In genomic region chr11:68264741-68265540, GRCh38 we compare ENCODE assay signal across 20 cellular contexts. TPM values are rescaled to one million over a fixed set of nuclear protein-coding genes. Genes with fewer than 3 reads are reported as not detected.
A peak's percentile ranks its signal among the peaks of the same experiment; 100 is the strongest.
DNase-seq lines count a peak whose midpoint lies in the region; ATAC-seq, FAIRE-seq and TF ChIP-seq lines count a peak whose summit lies in the region.
"Had no signal": no experiment of that assay in that cellular context is flagged by ENCODE, and none has a peak within 500 bp of the region (broad histone marks: within the 10 kb centered on the region; RNA-seq: fewer than 3 reads in every experiment).

No MANE protein-coding gene starts in this region.

- H3K4me1 Mint-ChIP-seq in activated naive CD8-positive, alpha-beta T cell treated with anti-CD3 and anti-CD28 coated beads, Interleukin-2, amount 10 ng/mL, durations not matched to agents 7 days and 5 days, result peaks cover 20% of the 10 kb centered on the region
- peaks cover 15% of the 10 kb centered on the region for H3K4me1 Mint-ChIP-seq in activated naive CD8-positive, alpha-beta T cell treated with anti-CD3 and anti-CD28 coated beads, Interleukin-2, amount 50 U/mL, for 24 hours
- peaks cover 50 to 79% (median 73%) of the 10 kb centered on the region in 3 donors for H3K4me1 Mint-ChIP-seq in naive B cell
- peaks cover 14% of the 10 kb centered on the region for H3K4me1 Mint-ChIP-seq in T-helper 2 cell treated with Interferon-gamma antibody and Interleukin-4, amounts not matched to agents 5 μg/mL and 100 μg/mL, for 36 hours (ENCODE audit: low read depth)

- WGBS in K562 (ENCODE audit: insufficient coverage, low coverage, missing lambda C conversion rate), result 89% methylated on average over 13 of the region's 13 CpGs
- WGBS in tibial nerve, 2 donors, result 81 to 93% methylated on average over 13 of the region's 13 CpGs

- peaks cover 13 to 24% of the 10 kb centered on the region in 2 experiments for H3K4me1 ChIP-seq in K562 (replicated peaks in 1 of 2; ENCODE audit: control insufficient read depth in 2 of 2, insufficient read depth in 2 of 2, low read length in 2 of 2)
- peaks cover 0 to 65% (median 34%) of the 10 kb centered on the region in 4 donors for H3K4me1 ChIP-seq in tibial nerve

- H3K27ac ChIP-seq in K562 (ENCODE audit: extremely low read depth, low read depth, low read length) (no peak overlapping the region), tibial nerve (peak overlapping the region in 3 of 4 donors; percentile 40 to 95 (median 95))
- H3K27ac ChIP-seq: 22Rv1 had no signal

- H3K36me3 Mint-ChIP-seq in activated naive CD8-positive, alpha-beta T cell treated with anti-CD3 and anti-CD28 coated beads, Interleukin-2, amount 10 ng/mL, durations not matched to agents 7 days and 5 days, result peaks cover 30% of the 10 kb centered on the region
- peaks cover 45% of the 10 kb centered on the region for H3K36me3 Mint-ChIP-seq in activated naive CD8-positive, alpha-beta T cell treated with anti-CD3 and anti-CD28 coated beads, Interleukin-2, amount 50 U/mL, for 24 hours (ENCODE audit: low read depth)
- peaks cover 22 to 36% of the 10 kb centered on the region in 2 donors for H3K36me3 Mint-ChIP-seq in naive B cell
- peaks cover 36% of the 10 kb centered on the region for H3K36me3 Mint-ChIP-seq in T-helper 2 cell treated with Interferon-gamma antibody and Interleukin-4, amounts not matched to agents 5 μg/mL and 100 μg/mL, for 36 hours (ENCODE audit: low read depth)

- no peaks in the 10 kb centered on the region for H3K27me3 ChIP-seq in K562 (ENCODE audit: control insufficient read depth in 2 of 2, insufficient read depth in 2 of 2, low read length in 2 of 2)
- H3K27me3 ChIP-seq in tibial nerve, result no peaks in the 10 kb centered on the region
- H3K27me3 ChIP-seq: Peyer's patch had no signal

- TF ChIP-seq RAD21 in K562 (CRISPR knock-in tag; conservative IDR thresholded peaks at IDR 0.05 in 1 of 2, IDR thresholded peaks at IDR 0.05 in 1 of 2), result no peak

- no peaks in the 10 kb centered on the region for H3K9me3 Mint-ChIP-seq in activated naive CD8-positive, alpha-beta T cell treated with anti-CD3 and anti-CD28 coated beads, Interleukin-2, amount 10 ng/mL, durations not matched to agents 7 days and 5 days
- no peaks in the 10 kb centered on the region for H3K9me3 Mint-ChIP-seq in activated naive CD8-positive, alpha-beta T cell treated with anti-CD3 and anti-CD28 coated beads, Interleukin-2, amount 50 U/mL, for 24 hours
- H3K9me3 Mint-ChIP-seq in naive B cell, result peaks cover 0 to 6% (median 0%) of the 10 kb centered on the region in 7 donors
- no peaks in the 10 kb centered on the region for H3K9me3 Mint-ChIP-seq in T-helper 2 cell treated with Interferon-gamma antibody and Interleukin-4, amounts not matched to agents 5 μg/mL and 100 μg/mL, for 36 hours
- H3K9me3 Mint-ChIP-seq: CD4-positive, alpha-beta memory T cell; HFFc6 had no signal

- peaks cover 6% of the 10 kb centered on the region for H3K9me1 ChIP-seq in K562 (ENCODE audit: control insufficient read depth, insufficient read depth, low read length)

- no peaks in the 10 kb centered on the region for H3K27me3 Mint-ChIP-seq in activated naive CD8-positive, alpha-beta T cell treated with anti-CD3 and anti-CD28 coated beads, Interleukin-2, amount 10 ng/mL, durations not matched to agents 7 days and 5 days
- no peaks in the 10 kb centered on the region for H3K27me3 Mint-ChIP-seq in activated naive CD8-positive, alpha-beta T cell treated with anti-CD3 and anti-CD28 coated beads, Interleukin-2, amount 50 U/mL, for 24 hours
- no peaks in the 10 kb centered on the region for H3K27me3 Mint-ChIP-seq in naive B cell
- H3K27me3 Mint-ChIP-seq in T-helper 2 cell treated with Interferon-gamma antibody and Interleukin-4, amounts not matched to agents 5 μg/mL and 100 μg/mL, for 36 hours (ENCODE audit: low read depth), result no peaks in the 10 kb centered on the region
- H3K27me3 Mint-ChIP-seq: CD4-positive, alpha-beta memory T cell had no signal

- no peak for ATAC-seq in activated naive CD8-positive, alpha-beta T cell treated with anti-CD3 and anti-CD28 coated beads, Interleukin-2, amount 10 ng/mL, durations not matched to agents 7 days and 5 days (ENCODE audit: low read depth)
- no peak for ATAC-seq in activated naive CD8-positive, alpha-beta T cell treated with anti-CD3 and anti-CD28 coated beads, Interleukin-2, amount 50 U/mL, for 24 hours
- ATAC-seq in K562 (no peak), naive B cell (ENCODE audit: low read depth in 2 of 2) (no peak), GM19035 (IDR thresholded peaks at IDR 0.05; ENCODE audit: unreplicated experiment) (no peak), GM19455 (IDR thresholded peaks at IDR 0.05; ENCODE audit: unreplicated experiment) (no peak)
- ATAC-seq: Right ventricle myocardium inferior had no signal

- DNase-seq in activated naive CD8-positive, alpha-beta T cell treated with anti-CD3 and anti-CD28 coated beads, Interleukin-2, amount 10 ng/mL, durations not matched to agents 7 days and 5 days, result no peak
- no peak for DNase-seq in activated naive CD8-positive, alpha-beta T cell treated with anti-CD3 and anti-CD28 coated beads, Interleukin-2, amount 50 U/mL, for 24 hours
- no peak for DNase-seq in K562 (ENCODE audit: extremely low read depth in 1 of 4, low spot score in 3 of 4)
- no peak for DNase-seq in naive B cell
- DNase-seq in tibial nerve (ENCODE audit: low spot score in 2 of 2), result no peak
- no peak for DNase-seq in T-helper 2 cell treated with Interferon-gamma antibody and Interleukin-4, amounts not matched to agents 5 μg/mL and 100 μg/mL, for 36 hours (ENCODE audit: low spot score)
- DNase-seq: AML-193; CD4-positive, alpha-beta memory T cell; DMS153; GF-D8; HFFc6; MV-4-11; NCI-H1694 treated with DMSO at 0.1 percent for 48 hours; NCI-H226; NCI-H526; Peyer's patch had no signal

- H2AFZ ChIP-seq in K562 (ENCODE audit: low read depth, low read length), result no peak overlapping the region

- POLR2A ChIA-PET in activated naive CD8-positive, alpha-beta T cell treated with anti-CD3 and anti-CD28 coated beads, Interleukin-2, amount 10 ng/mL, durations not matched to agents 7 days and 5 days (lab: Charles Lee), result no interaction called here
- POLR2A ChIA-PET in K562 (lab: Yijun Ruan, JAX), result interaction anchor here (1.3 to 3.2 kb wide), 3 partner anchors 7 to 31 kb away, joined by 3 to 10 read pairs (median 10); no protein-coding TSS in a partner anchor

- H4K20me1 ChIP-seq in K562 (replicated peaks; ENCODE audit: control insufficient read depth, insufficient read depth, low read length), result peaks cover 3% of the 10 kb centered on the region; the same call in 1 of the 2 replicates

- intact Hi-C loops in K562 (cut with micrococcal nuclease), result no loop called here

- no peak overlapping the region for H3K4me2 ChIP-seq in K562 (ENCODE audit: insufficient read depth, low read length)

- H3K4me3 Mint-ChIP-seq in activated naive CD8-positive, alpha-beta T cell treated with anti-CD3 and anti-CD28 coated beads, Interleukin-2, amount 10 ng/mL, durations not matched to agents 7 days and 5 days, result no peak overlapping the region
- H3K4me3 Mint-ChIP-seq in activated naive CD8-positive, alpha-beta T cell treated with anti-CD3 and anti-CD28 coated beads, Interleukin-2, amount 50 U/mL, for 24 hours, result no peak overlapping the region
- peak overlapping the region; percentile 47 to 86 (median 72) for H3K4me3 Mint-ChIP-seq in naive B cell
- no peak overlapping the region for H3K4me3 Mint-ChIP-seq in T-helper 2 cell treated with Interferon-gamma antibody and Interleukin-4, amounts not matched to agents 5 μg/mL and 100 μg/mL, for 36 hours
- H3K4me3 Mint-ChIP-seq: CD4-positive, alpha-beta memory T cell; HFFc6 had no signal

- H3K79me2 ChIP-seq in K562 (ENCODE audit: control insufficient read depth, insufficient read depth, low read length), result peaks cover 19% of the 10 kb centered on the region

- FAIRE-seq in K562 (lab: Jason Lieb, UNC), result no peak

- BruUV-seq in K562 (replicated peaks; lab: Mats Ljungman, UMichigan), result no TSS peak

- TF ChIP-seq POLR2A in K562 (conservative IDR thresholded peaks at IDR 0.05), result no peak
- no peak for TF ChIP-seq POLR2A in tibial nerve (IDR thresholded peaks at IDR 0.05)

- H3K27ac Mint-ChIP-seq in activated naive CD8-positive, alpha-beta T cell treated with anti-CD3 and anti-CD28 coated beads, Interleukin-2, amount 10 ng/mL, durations not matched to agents 7 days and 5 days, result peak overlapping the region; percentile 57
- H3K27ac Mint-ChIP-seq in activated naive CD8-positive, alpha-beta T cell treated with anti-CD3 and anti-CD28 coated beads, Interleukin-2, amount 50 U/mL, for 24 hours, result no peak overlapping the region
- H3K27ac Mint-ChIP-seq in naive B cell, result peak overlapping the region in 5 of 6 donors; percentile 26 to 95 (median 83)
- H3K27ac Mint-ChIP-seq in T-helper 2 cell treated with Interferon-gamma antibody and Interleukin-4, amounts not matched to agents 5 μg/mL and 100 μg/mL, for 36 hours, result no peak overlapping the region
- H3K27ac Mint-ChIP-seq: HFFc6 had no signal

- TF ChIP-seq EP300 in K562 (IDR thresholded peaks at IDR 0.05; ENCODE audit: low read length), result no peak
- no peak for TF ChIP-seq EP300 in tibial nerve (IDR thresholded peaks at IDR 0.05)

- H3K9ac ChIP-seq in K562 (ENCODE audit: insufficient read depth in 1 of 2, low read depth in 2 of 2, low read length in 2 of 2), result no peak overlapping the region

- H3K9me3 ChIP-seq in K562 (replicated peaks; ENCODE audit: control insufficient read depth, insufficient read depth, low read depth, low read length), result no peaks in the 10 kb centered on the region
- H3K9me3 ChIP-seq in tibial nerve, result no peaks in the 10 kb centered on the region
- H3K9me3 ChIP-seq: Peyer's patch had no signal

- in situ Hi-C loops in K562 (cut with MboI), result no loop called here

- TF ChIP-seq CTCF in K562 (IDR thresholded peaks at IDR 0.05 in 2 of 3, conservative IDR thresholded peaks at IDR 0.05 in 1 of 3; ENCODE audit: insufficient read depth in 2 of 3, low read depth in 1 of 3, low read length in 3 of 3), result no peak
- no peak for TF ChIP-seq CTCF in tibial nerve (IDR thresholded peaks at IDR 0.05)

- H3K4me3 ChIP-seq in K562, result no peak overlapping the region
- H3K4me3 ChIP-seq in tibial nerve, result no peak overlapping the region
- H3K4me3 ChIP-seq: Peyer's patch had no signal

- CTCF ChIA-PET in K562 (lab: Yijun Ruan, JAX; ENCODE audit: low intra/inter-chr PET ratio), result no interaction called here

- H3K36me3 ChIP-seq in K562 (ENCODE audit: control insufficient read depth, insufficient read depth, low read length) (peaks cover 88% of the 10 kb centered on the region; the same call in 2 of the 3 replicates), tibial nerve (peaks cover 4 to 76% (median 11%) of the 10 kb centered on the region in 3 donors)

RNA-seq across cellular contexts. Expression of gene C11orf24, which starts 6.8 kb away (rescaled TPM):
- total RNA-seq in activated naive CD8-positive, alpha-beta T cell treated with anti-CD3 and anti-CD28 coated beads, Interleukin-2, amount 10 ng/mL, durations not matched to agents 7 days and 5 days, result 10 to 100 TPM; 23.1 to 23.5 TPM
- total RNA-seq in K562 (2011; cell fraction: chromatin; rRNA removed; ENCODE audit: low replicate concordance), result 53.7 and 91.3 TPM in 2 replicates
- 78.4 and 79.7 TPM in 2 replicates for total RNA-seq in K562 (2011; cell fraction: nucleolus; rRNA removed)
- total RNA-seq in K562 (2011; cell fraction: nucleoplasm; rRNA removed), result 73.5 and 93.0 TPM in 2 replicates
- 50.5 and 57.6 TPM in 2 replicates for total RNA-seq in K562 (2014; rRNA removed)
- total RNA-seq in K562 (2014; rRNA removed; fragmentation: Illumina TruSeq; extraction: Trizol), result 30.2 and 30.8 TPM in 2 replicates
- total RNA-seq in K562 (2015; rRNA removed; fragmentation: Illumina TruSeq; extraction: Trizol), result 31.7 and 32.5 TPM in 2 replicates
- total RNA-seq in K562 (2021), result 64.9 and 66.0 TPM in 2 replicates
- 23.6 and 34.9 TPM in 2 replicates for polyA plus RNA-seq in K562 (2011; rRNA removed)
- polyA plus RNA-seq in K562 (2011; cell fraction: cytosol; rRNA removed), result 42.1 and 76.0 TPM in 2 replicates
- 53.0 and 81.1 TPM in 2 replicates for polyA plus RNA-seq in K562 (2011; cell fraction: nucleus; rRNA removed)
- polyA plus RNA-seq in K562 (2012), result 38.0 and 127 TPM in 2 replicates
- 47.0 and 49.5 TPM in 2 replicates for polyA plus RNA-seq in K562 (2014; fragmentation: Illumina TruSeq; extraction: Trizol)
- polyA plus RNA-seq in K562 (2014; fragmentation: Nextera tagmentation; extraction: Ambion mirVana), result 1 to 10 TPM; 2.0 to 4.4 TPM
- 52.5 and 65.2 TPM in 2 replicates for polyA plus RNA-seq in K562 (2014; rRNA removed)
- 22.4 and 23.0 TPM in 2 replicates for polyA minus RNA-seq in K562 (2011; rRNA and poly(A)+ RNA removed)
- 27.9 and 31.7 TPM in 2 replicates for polyA minus RNA-seq in K562 (2011; cell fraction: cytosol; rRNA and poly(A)+ RNA removed)
- 25.2 and 34.9 TPM in 2 replicates for polyA minus RNA-seq in K562 (2011; cell fraction: nucleus; rRNA and poly(A)+ RNA removed)
- 10 to 100 TPM; 22.2 to 67.0 (median 42.5) TPM for polyA plus RNA-seq in naive B cell (ENCODE audit: low read depth in 6 of 6)
- total RNA-seq in tibial nerve, result 10 to 100 TPM; 33.3 to 59.4 (median 41.2) TPM

RNA-seq across cellular contexts. Expression of gene LRP5, which starts 47.5 kb away (rescaled TPM):
- total RNA-seq in activated naive CD8-positive, alpha-beta T cell treated with anti-CD3 and anti-CD28 coated beads, Interleukin-2, amount 10 ng/mL, durations not matched to agents 7 days and 5 days, result 10 to 100 TPM; 22.3 to 23.3 TPM
- total RNA-seq in K562 (2011; cell fraction: chromatin; rRNA removed; ENCODE audit: low replicate concordance), result 28.3 and 69.8 TPM in 2 replicates
- total RNA-seq in K562 (2011; cell fraction: nucleolus; rRNA removed), result 63.7 and 66.6 TPM in 2 replicates
- 37.9 and 42.2 TPM in 2 replicates for total RNA-seq in K562 (2011; cell fraction: nucleoplasm; rRNA removed)
- 14.9 and 23.8 TPM in 2 replicates for total RNA-seq in K562 (2014; rRNA removed)
- total RNA-seq in K562 (2014; rRNA removed; fragmentation: Illumina TruSeq; extraction: Trizol), result 2.1 and 3.1 TPM in 2 replicates
- 13.6 and 15.3 TPM in 2 replicates for total RNA-seq in K562 (2015; rRNA removed; fragmentation: Illumina TruSeq; extraction: Trizol)
- 43.1 and 44.2 TPM in 2 replicates for total RNA-seq in K562 (2021)
- 5.1 and 11.0 TPM in 2 replicates for polyA plus RNA-seq in K562 (2011; rRNA removed)
- 9.1 and 15.7 TPM in 2 replicates for polyA plus RNA-seq in K562 (2011; cell fraction: cytosol; rRNA removed)
- 16.9 and 36.4 TPM in 2 replicates for polyA plus RNA-seq in K562 (2011; cell fraction: nucleus; rRNA removed)
- 24.9 and 36.3 TPM in 2 replicates for polyA plus RNA-seq in K562 (2012)
- polyA plus RNA-seq in K562 (2014; fragmentation: Illumina TruSeq; extraction: Trizol), result 13.5 and 28.2 TPM in 2 replicates
- polyA plus RNA-seq in K562 (2014; fragmentation: Nextera tagmentation; extraction: Ambion mirVana), result under 1 TPM; 0.48 to 0.63 TPM
- 16.1 and 17.6 TPM in 2 replicates for polyA plus RNA-seq in K562 (2014; rRNA removed)
- 7.7 and 11.3 TPM in 2 replicates for polyA minus RNA-seq in K562 (2011; rRNA and poly(A)+ RNA removed)
- polyA minus RNA-seq in K562 (2011; cell fraction: cytosol; rRNA and poly(A)+ RNA removed), result 21.3 and 34.5 TPM in 2 replicates
- polyA minus RNA-seq in K562 (2011; cell fraction: nucleus; rRNA and poly(A)+ RNA removed), result 24.4 and 27.9 TPM in 2 replicates
- polyA plus RNA-seq in naive B cell (ENCODE audit: low read depth in 6 of 6), result under 1 TPM in 5 of 6 donors, not detected in 1; 0.04 to 0.88 (median 0.56) TPM
- total RNA-seq in tibial nerve, result 10 to 100 TPM; 22.3 to 43.2 (median 33.8) TPM

RNA-seq across cellular contexts. Expression of gene KMT5B, which starts 51.8 kb away (rescaled TPM):
- total RNA-seq in activated naive CD8-positive, alpha-beta T cell treated with anti-CD3 and anti-CD28 coated beads, Interleukin-2, amount 10 ng/mL, durations not matched to agents 7 days and 5 days, result 10 to 100 TPM; 29.2 to 32.2 TPM
- 25.4 and 66.1 TPM in 2 replicates for total RNA-seq in K562 (2011; cell fraction: chromatin; rRNA removed; ENCODE audit: low replicate concordance)
- 10.5 and 14.7 TPM in 2 replicates for total RNA-seq in K562 (2011; cell fraction: nucleolus; rRNA removed)
- 19.0 and 28.4 TPM in 2 replicates for total RNA-seq in K562 (2011; cell fraction: nucleoplasm; rRNA removed)
- total RNA-seq in K562 (2014; rRNA removed), result 15.5 and 20.8 TPM in 2 replicates
- 24.6 and 29.4 TPM in 2 replicates for total RNA-seq in K562 (2014; rRNA removed; fragmentation: Illumina TruSeq; extraction: Trizol)
- total RNA-seq in K562 (2015; rRNA removed; fragmentation: Illumina TruSeq; extraction: Trizol), result 21.3 and 22.0 TPM in 2 replicates
- 22.7 and 24.7 TPM in 2 replicates for total RNA-seq in K562 (2021)
- 18.9 and 20.9 TPM in 2 replicates for polyA plus RNA-seq in K562 (2011; rRNA removed)
- 4.5 and 9.3 TPM in 2 replicates for polyA plus RNA-seq in K562 (2011; cell fraction: cytosol; rRNA removed)
- polyA plus RNA-seq in K562 (2011; cell fraction: nucleus; rRNA removed), result 13.0 and 16.5 TPM in 2 replicates
- 18.2 and 21.9 TPM in 2 replicates for polyA plus RNA-seq in K562 (2012)
- polyA plus RNA-seq in K562 (2014; fragmentation: Illumina TruSeq; extraction: Trizol), result 27.3 and 29.2 TPM in 2 replicates
- 1 to 10 TPM; 7.3 to 7.4 TPM for polyA plus RNA-seq in K562 (2014; fragmentation: Nextera tagmentation; extraction: Ambion mirVana)
- 16.3 and 20.4 TPM in 2 replicates for polyA plus RNA-seq in K562 (2014; rRNA removed)
- polyA minus RNA-seq in K562 (2011; rRNA and poly(A)+ RNA removed), result 31.7 and 36.9 TPM in 2 replicates
- 9.8 and 10.7 TPM in 2 replicates for polyA minus RNA-seq in K562 (2011; cell fraction: cytosol; rRNA and poly(A)+ RNA removed)
- 10.1 and 14.9 TPM in 2 replicates for polyA minus RNA-seq in K562 (2011; cell fraction: nucleus; rRNA and poly(A)+ RNA removed)
- polyA plus RNA-seq in naive B cell (ENCODE audit: low read depth in 6 of 6), result 10 to 100 TPM; 34.7 to 67.8 (median 46.3) TPM
- 10 to 100 TPM; 25.5 to 47.1 (median 40.3) TPM for total RNA-seq in tibial nerve

Comparison
In these comparisons a context has a peak if more than half of its experiments do, and no peak if none do; other contexts are left out.
1. H3K27ac Mint-ChIP-seq: peak in activated naive CD8-positive, alpha-beta T cell treated with anti-CD3 and anti-CD28 coated beads, Interleukin-2, amount 10 ng/mL, durations not matched to agents 7 days and 5 days (single experiment) and naive B cell (5 of 6); none in activated naive CD8-positive, alpha-beta T cell treated with anti-CD3 and anti-CD28 coated beads, Interleukin-2, amount 50 U/mL, for 24 hours (single experiment) and T-helper 2 cell treated with Interferon-gamma antibody and Interleukin-4, amounts not matched to agents 5 μg/mL and 100 μg/mL, for 36 hours (single experiment).
2. H3K4me3 Mint-ChIP-seq: peak in naive B cell (8 of 8); none in activated naive CD8-positive, alpha-beta T cell treated with anti-CD3 and anti-CD28 coated beads, Interleukin-2, amount 10 ng/mL, durations not matched to agents 7 days and 5 days (single experiment), activated naive CD8-positive, alpha-beta T cell treated with anti-CD3 and anti-CD28 coated beads, Interleukin-2, amount 50 U/mL, for 24 hours (single experiment) and T-helper 2 cell treated with Interferon-gamma antibody and Interleukin-4, amounts not matched to agents 5 μg/mL and 100 μg/mL, for 36 hours (single experiment).